Comparison of ENCODE assay signal across 9 cellular contexts in the genomic region with DNA sequence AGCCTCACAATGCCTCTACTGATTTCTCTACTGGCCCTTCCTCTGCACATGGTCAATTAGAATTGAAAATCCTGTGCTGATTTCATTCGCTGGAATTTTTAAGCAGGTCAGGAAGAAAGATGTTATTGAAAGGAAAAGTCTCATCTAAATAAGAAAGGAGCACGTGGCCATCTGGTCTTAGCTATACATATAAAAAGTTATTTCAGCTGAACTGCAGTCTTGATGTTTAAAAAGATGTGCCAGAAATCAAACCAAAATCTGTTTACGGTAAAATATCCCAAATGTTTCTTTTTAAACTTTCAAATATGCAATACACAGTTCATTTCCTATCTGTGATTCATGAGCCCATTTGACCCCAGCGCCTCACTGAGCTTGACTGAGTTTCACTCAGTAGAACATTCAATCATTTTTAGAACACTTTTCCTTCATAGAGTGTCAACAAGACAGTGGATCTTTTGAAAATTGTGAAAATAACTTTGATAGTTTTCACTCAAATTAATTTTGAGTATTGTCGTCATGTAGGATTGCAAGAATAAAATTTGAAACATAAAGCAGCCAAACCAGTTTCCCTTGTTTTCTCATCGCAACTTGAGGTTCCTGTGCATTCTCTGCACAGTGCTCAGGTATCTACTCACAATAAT.
DNase-seq lines count a peak whose midpoint lies in the region; ATAC-seq and TF ChIP-seq lines count a peak whose summit lies in the region.
"Had no signal": no experiment of that assay in that cellular context is flagged by ENCODE, and none has a peak within 500 bp of the region (broad histone marks: within the 10 kb centered on the region; RNA-seq: fewer than 3 reads in every experiment).

No MANE protein-coding gene starts in this region.

- no peak for DNase-seq in AG04450 (ENCODE audit: low read depth, low spot score)
- DNase-seq in HCEC 1CT: peak; percentile 54
- DNase-seq in WTC11 (ENCODE audit: low spot score): no peak
- peak; percentile 72 for DNase-seq in inferior parietal cortex (ENCODE audit: extremely low spot score)
- no peak for DNase-seq in central memory CD4-positive, alpha-beta T cell
- no peak for DNase-seq in RPMI8226
- DNase-seq in ecto neural progenitor cell (ENCODE audit: low spot score): no peak

- ATAC-seq in WTC11: no peak
- no peak for ATAC-seq in GM19023 (IDR thresholded peaks at IDR 0.05; ENCODE audit: unreplicated experiment)
- ATAC-seq: K562 had no signal

- H3K27me3 ChIP-seq in AG04450 (ENCODE audit: control insufficient read depth, insufficient read depth, low read length): no peaks in the 10 kb centered on the region

- H3K4me1 Mint-ChIP-seq in WTC11: peaks cover 31% of the 10 kb centered on the region

- H3K36me3 Mint-ChIP-seq in WTC11: no peaks in the 10 kb centered on the region

- H3K4me3 Mint-ChIP-seq in WTC11: no peak overlapping the region

- 0 out of 2 replicates have a peak overlapping the region, but pooled peaks have one; percentile 36 for H3K27ac Mint-ChIP-seq in WTC11

- peak overlapping the region; percentile 38 for H3K4me3 ChIP-seq in AG04450 (ENCODE audit: low read depth, low read length)
- H3K4me3 ChIP-seq: K562 had no signal

- no peaks in the 10 kb centered on the region for H3K9me3 ChIP-seq in AG04450 (ENCODE audit: control insufficient read depth, insufficient read depth, low read length)

- H3K9me3 Mint-ChIP-seq in WTC11: no peaks in the 10 kb centered on the region

- POLR2A ChIA-PET in AG04450 (lab: Yijun Ruan, JAX) (interaction anchor here (0.7 kb wide), 1 partner anchor 146 kb away, joined by 3 read pairs; no protein-coding TSS in a partner anchor), WTC11 (lab: Charles Lee) (no interaction called here)

- CTCF ChIA-PET in AG04450 (lab: Charles Lee) (interaction anchor here (0.6 to 0.9 kb wide), 2 partner anchors 180 to 531 kb away, joined by 3 read pairs; no protein-coding TSS in a partner anchor), WTC11 (lab: Charles Lee) (no interaction called here)

- TF ChIP-seq CTCF in AG04450 (IDR thresholded peaks at IDR 0.05; ENCODE audit: low read depth, low read length): no peak
- no peak for TF ChIP-seq CTCF in WTC11 (IDR thresholded peaks at IDR 0.05)

- no peak overlapping the region for H3K27ac ChIP-seq in AG04450 (ENCODE audit: low read depth, low read length)

- H3K27me3 Mint-ChIP-seq in WTC11 (ENCODE audit: low read depth): no peaks in the 10 kb centered on the region

TF ChIP-seq in WTC11, 78 proteins besides CTCF, POLR2A, EP300 and RAD21:
- no peak for TF ChIP-seq ATF1 (CRISPR knock-in tag; IDR thresholded peaks at IDR 0.05)
- TF ChIP-seq GTF2I (CRISPR knock-in tag; conservative IDR thresholded peaks at IDR 0.05): no peak
- TF ChIP-seq TEAD4 (CRISPR knock-in tag; IDR thresholded peaks at IDR 0.05): no peak
- no peak for TF ChIP-seq HMGA2 (CRISPR knock-in tag; IDR thresholded peaks at IDR 0.05)
- TF ChIP-seq, protein P1, sequence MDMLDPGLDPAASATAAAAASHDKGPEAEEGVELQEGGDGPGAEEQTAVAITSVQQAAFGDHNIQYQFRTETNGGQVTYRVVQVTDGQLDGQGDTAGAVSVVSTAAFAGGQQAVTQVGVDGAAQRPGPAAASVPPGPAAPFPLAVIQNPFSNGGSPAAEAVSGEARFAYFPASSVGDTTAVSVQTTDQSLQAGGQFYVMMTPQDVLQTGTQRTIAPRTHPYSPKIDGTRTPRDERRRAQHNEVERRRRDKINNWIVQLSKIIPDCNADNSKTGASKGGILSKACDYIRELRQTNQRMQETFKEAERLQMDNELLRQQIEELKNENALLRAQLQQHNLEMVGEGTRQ (CRISPR knock-in tag; IDR thresholded peaks at IDR 0.05): peak; percentile 24; the same call in 1 of the 2 replicates
- TF ChIP-seq MYBL2 (CRISPR knock-in tag; IDR thresholded peaks at IDR 0.05): no peak
- TF ChIP-seq, protein P2, sequence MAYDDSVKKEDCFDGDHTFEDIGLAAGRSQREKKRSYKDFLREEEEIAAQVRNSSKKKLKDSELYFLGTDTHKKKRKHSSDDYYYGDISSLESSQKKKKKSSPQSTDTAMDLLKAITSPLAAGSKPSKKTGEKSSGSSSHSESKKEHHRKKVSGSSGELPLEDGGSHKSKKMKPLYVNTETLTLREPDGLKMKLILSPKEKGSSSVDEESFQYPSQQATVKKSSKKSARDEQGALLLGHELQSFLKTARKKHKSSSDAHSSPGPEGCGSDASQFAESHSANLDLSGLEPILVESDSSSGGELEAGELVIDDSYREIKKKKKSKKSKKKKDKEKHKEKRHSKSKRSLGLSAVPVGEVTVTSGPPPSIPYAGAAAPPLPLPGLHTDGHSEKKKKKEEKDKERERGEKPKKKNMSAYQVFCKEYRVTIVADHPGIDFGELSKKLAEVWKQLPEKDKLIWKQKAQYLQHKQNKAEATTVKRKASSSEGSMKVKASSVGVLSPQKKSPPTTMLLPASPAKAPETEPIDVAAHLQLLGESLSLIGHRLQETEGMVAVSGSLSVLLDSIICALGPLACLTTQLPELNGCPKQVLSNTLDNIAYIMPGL (CRISPR knock-in tag; IDR thresholded peaks at IDR 0.05): no peak

Comparison
In these comparisons a context has a peak if more than half of its experiments do, and no peak if none do; other contexts are left out.
1. DNase-seq: peak in HCEC 1CT (single experiment) and inferior parietal cortex (single experiment); none in AG04450 (single experiment), WTC11 (single experiment), central memory CD4-positive, alpha-beta T cell (single experiment), RPMI8226 (single experiment) and ecto neural progenitor cell (single experiment).